14 cellular contexts compared by ENCODE assay signal in genomic region chr14:61368061-61368710, GRCh38. TPM values are rescaled to one million over a fixed set of nuclear protein-coding genes. Genes with fewer than 3 reads are reported as not detected.
DNase-seq lines count a peak whose midpoint lies in the region; ATAC-seq and TF ChIP-seq lines count a peak whose summit lies in the region.
"Had no signal": no experiment of that assay in that cellular context is flagged by ENCODE, and none has a peak within 500 bp of the region (broad histone marks: within the 10 kb centered on the region; RNA-seq: fewer than 3 reads in every experiment).

No MANE protein-coding gene starts in this region.

- H3K4me3 Mint-ChIP-seq in T-helper 2 cell treated with Interferon-gamma antibody and Interleukin-4, amounts not matched to agents 5 μg/mL and 100 μg/mL, for 36 hours = no peak overlapping the region
- H3K4me3 Mint-ChIP-seq in GM23338 = no peak overlapping the region
- H3K4me3 Mint-ChIP-seq in activated naive CD8-positive, alpha-beta T cell treated with anti-CD3 and anti-CD28 coated beads, Interleukin-2, amount 50 U/mL, for 24 hours = no peak overlapping the region
- peak overlapping the region in 8 of 10 donors; percentile 43 to 81 (median 66) for H3K4me3 Mint-ChIP-seq in naive thymus-derived CD8-positive, alpha-beta T cell

- H3K27ac ChIP-seq in GM23338 (ENCODE audit: low read depth) = no peak overlapping the region

- H3K9me3 Mint-ChIP-seq in T-helper 2 cell treated with Interferon-gamma antibody and Interleukin-4, amounts not matched to agents 5 μg/mL and 100 μg/mL, for 36 hours = peaks cover 10% of the 10 kb centered on the region
- peaks cover 10% of the 10 kb centered on the region for H3K9me3 Mint-ChIP-seq in GM23338
- no peaks in the 10 kb centered on the region for H3K9me3 Mint-ChIP-seq in activated naive CD8-positive, alpha-beta T cell treated with anti-CD3 and anti-CD28 coated beads, Interleukin-2, amount 50 U/mL, for 24 hours
- H3K9me3 Mint-ChIP-seq in naive thymus-derived CD8-positive, alpha-beta T cell = peaks cover 0 to 7% (median 5%) of the 10 kb centered on the region in 9 donors

- H3K36me3 Mint-ChIP-seq in T-helper 2 cell treated with Interferon-gamma antibody and Interleukin-4, amounts not matched to agents 5 μg/mL and 100 μg/mL, for 36 hours (ENCODE audit: low read depth) = peaks cover 27% of the 10 kb centered on the region
- H3K36me3 Mint-ChIP-seq in GM23338 (ENCODE audit: low read depth) = peaks cover 8% of the 10 kb centered on the region
- H3K36me3 Mint-ChIP-seq in activated naive CD8-positive, alpha-beta T cell treated with anti-CD3 and anti-CD28 coated beads, Interleukin-2, amount 50 U/mL, for 24 hours (ENCODE audit: low read depth) = peaks cover 14% of the 10 kb centered on the region
- peaks cover 5 to 25% (median 8%) of the 10 kb centered on the region in 3 donors for H3K36me3 Mint-ChIP-seq in naive thymus-derived CD8-positive, alpha-beta T cell

- H3K79me2 ChIP-seq in GM23338 (replicated peaks; ENCODE audit: insufficient read depth) = no peaks in the 10 kb centered on the region

- no peak for DNase-seq in T-helper 2 cell treated with Interferon-gamma antibody and Interleukin-4, amounts not matched to agents 5 μg/mL and 100 μg/mL, for 36 hours (ENCODE audit: low spot score)
- DNase-seq in T-helper 2 cell (no peak), GM23338 (ENCODE audit: low spot score) (no peak), COLO829 (ENCODE audit: low spot score) (no peak), KG1 (lab: John Stamatoyannopoulos, UW) (no peak)
- DNase-seq in activated naive CD8-positive, alpha-beta T cell treated with anti-CD3 and anti-CD28 coated beads, Interleukin-2, amount 50 U/mL, for 24 hours = no peak
- DNase-seq in naive thymus-derived CD8-positive, alpha-beta T cell = no peak
- no peak for DNase-seq in effector CD4-positive, alpha-beta T cell
- DNase-seq: foreskin fibroblast; GDM1; kidney glomerular epithelial cell; NCI-H2081; stimulated activated CD4-positive, alpha-beta T cell treated with anti-CD3 and anti-CD28 coated beads, Interleukin-4, amount 100 ng/mL, for 1 hour; T-helper 9 cell had no signal

- H3K4me3 ChIP-seq in GM23338 = no peak overlapping the region

- no peaks in the 10 kb centered on the region for H3K27me3 Mint-ChIP-seq in T-helper 2 cell treated with Interferon-gamma antibody and Interleukin-4, amounts not matched to agents 5 μg/mL and 100 μg/mL, for 36 hours (ENCODE audit: low read depth)
- peaks cover under 1% of the 10 kb centered on the region for H3K27me3 Mint-ChIP-seq in GM23338 (ENCODE audit: insufficient read depth, low read depth, poor library complexity)
- H3K27me3 Mint-ChIP-seq in activated naive CD8-positive, alpha-beta T cell treated with anti-CD3 and anti-CD28 coated beads, Interleukin-2, amount 50 U/mL, for 24 hours = no peaks in the 10 kb centered on the region
- no peaks in the 10 kb centered on the region for H3K27me3 Mint-ChIP-seq in naive thymus-derived CD8-positive, alpha-beta T cell

- POLR2A ChIA-PET in naive thymus-derived CD8-positive, alpha-beta T cell (lab: Charles Lee) = interaction anchor here (0.8 to 1.4 kb wide), 4 partner anchors 8 to 18 kb away, joined by 3 to 6 read pairs (median 6); no protein-coding TSS in a partner anchor

- H3K9me2 ChIP-seq in GM23338 (ENCODE audit: insufficient read depth) = no peaks in the 10 kb centered on the region; the same call in 1 of the 2 replicates

- ATAC-seq in GM23338 = peak; percentile 60; the same call in 2 of the 3 replicates
- ATAC-seq in activated naive CD8-positive, alpha-beta T cell treated with anti-CD3 and anti-CD28 coated beads, Interleukin-2, amount 50 U/mL, for 24 hours = no peak
- ATAC-seq in naive thymus-derived CD8-positive, alpha-beta T cell = no peak

- no peak overlapping the region for H3K4me2 ChIP-seq in GM23338

- H4K20me1 ChIP-seq in GM23338 (replicated peaks; ENCODE audit: insufficient read depth) = no peaks in the 10 kb centered on the region

- H3K4me1 ChIP-seq in GM23338 (ENCODE audit: insufficient read depth) = no peaks in the 10 kb centered on the region

- no peak for TF ChIP-seq CTCF in GM23338 (conservative IDR thresholded peaks at IDR 0.05; ENCODE audit: low read depth in 2 of 2)

- no peaks in the 10 kb centered on the region for H3K36me3 ChIP-seq in GM23338 (ENCODE audit: insufficient read depth)

- H2AFZ ChIP-seq in GM23338 = no peak overlapping the region

- peak overlapping the region; percentile 2 for H3K27ac Mint-ChIP-seq in T-helper 2 cell treated with Interferon-gamma antibody and Interleukin-4, amounts not matched to agents 5 μg/mL and 100 μg/mL, for 36 hours
- no peak overlapping the region for H3K27ac Mint-ChIP-seq in GM23338
- H3K27ac Mint-ChIP-seq in activated naive CD8-positive, alpha-beta T cell treated with anti-CD3 and anti-CD28 coated beads, Interleukin-2, amount 50 U/mL, for 24 hours = peak overlapping the region; percentile 72
- H3K27ac Mint-ChIP-seq in naive thymus-derived CD8-positive, alpha-beta T cell = peak overlapping the region in 3 of 10 donors; percentile 89 to 90 (median 89)

- H3K4me1 Mint-ChIP-seq in T-helper 2 cell treated with Interferon-gamma antibody and Interleukin-4, amounts not matched to agents 5 μg/mL and 100 μg/mL, for 36 hours (ENCODE audit: low read depth) = peaks cover 54% of the 10 kb centered on the region
- peaks cover 5% of the 10 kb centered on the region; the same call in 1 of the 3 replicates for H3K4me1 Mint-ChIP-seq in GM23338
- peaks cover 29% of the 10 kb centered on the region for H3K4me1 Mint-ChIP-seq in activated naive CD8-positive, alpha-beta T cell treated with anti-CD3 and anti-CD28 coated beads, Interleukin-2, amount 50 U/mL, for 24 hours
- peaks cover 31 to 41% (median 32%) of the 10 kb centered on the region in 4 donors for H3K4me1 Mint-ChIP-seq in naive thymus-derived CD8-positive, alpha-beta T cell

- no peaks in the 10 kb centered on the region for H3K27me3 ChIP-seq in GM23338 (ENCODE audit: insufficient read depth)

- H3F3A ChIP-seq in GM23338 (replicated peaks; ENCODE audit: low read depth) = no peaks in the 10 kb centered on the region

TF ChIP-seq in GM23338, 12 proteins besides CTCF, POLR2A, EP300 and RAD21 (continues in another document):
- TF ChIP-seq POLR2AphosphoS5 (IDR thresholded peaks at IDR 0.05; ENCODE audit: low read depth) (no peak), ZNF114 (CRISPR knock-in tag; IDR thresholded peaks at IDR 0.05) (no peak), CREB1 (CRISPR knock-in tag; IDR thresholded peaks at IDR 0.05; ENCODE audit: low read depth) (no peak)

RNA-seq across cellular contexts. Expression of gene PRKCH, which starts 46.8 kb away (rescaled TPM):
- 10.0 and 10.1 TPM in 2 replicates for total RNA-seq in GM23338 (2014; rRNA removed; shearing (Covaris generic))
- polyA plus RNA-seq in GM23338 (2016; fragmentation: Nextera tagmentation; extraction: Ambion mirVana) = 5.3 and 5.4 TPM in 2 replicates
- total RNA-seq in naive thymus-derived CD8-positive, alpha-beta T cell = 100 to 1,000 TPM; 284 to 306 TPM
- polyA plus RNA-seq in naive thymus-derived CD8-positive, alpha-beta T cell = 100 to 1,000 TPM; 184 to 264 (median 209) TPM

Comparison
In these comparisons a context has a peak if more than half of its experiments do, and no peak if none do; other contexts are left out.
1. H3K4me3 Mint-ChIP-seq: peak in naive thymus-derived CD8-positive, alpha-beta T cell (8 of 10); none in T-helper 2 cell treated with Interferon-gamma antibody and Interleukin-4, amounts not matched to agents 5 μg/mL and 100 μg/mL, for 36 hours (single experiment), GM23338 (single experiment) and activated naive CD8-positive, alpha-beta T cell treated with anti-CD3 and anti-CD28 coated beads, Interleukin-2, amount 50 U/mL, for 24 hours (single experiment).
2. RNA of gene PRKCH, which starts 46.8 kb away (total RNA-seq): 284 to 306 TPM in naive thymus-derived CD8-positive, alpha-beta T cell; 10.0 to 10.1 TPM in GM23338; every median in the first group is over 10 times any median in the second.